In the genomic region with DNA sequence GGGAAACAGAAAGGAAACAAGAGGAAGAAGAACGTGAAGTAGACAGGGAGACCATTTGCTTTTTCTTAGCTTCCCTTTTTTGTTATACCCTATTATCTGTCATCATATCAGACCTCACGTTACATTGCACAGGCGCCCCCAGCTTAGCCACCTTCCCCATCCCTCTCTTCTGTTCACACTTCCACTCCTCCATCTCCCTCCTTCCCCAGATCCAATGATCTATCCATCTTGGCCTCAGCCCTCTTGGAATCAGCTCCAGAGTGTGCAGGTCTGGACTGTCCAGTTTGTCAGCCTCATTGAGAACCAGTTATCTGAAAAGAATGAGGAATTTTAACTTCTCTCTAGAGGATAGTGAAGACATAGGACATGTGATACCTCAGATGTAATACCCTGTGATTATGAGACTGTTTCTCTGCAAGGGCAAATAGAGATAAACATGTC, we compare ENCODE assay signal across 17 cellular contexts.
DNase-seq lines count a peak whose midpoint lies in the region; ATAC-seq and TF ChIP-seq lines count a peak whose summit lies in the region.
"Had no signal": no experiment of that assay in that cellular context is flagged by ENCODE, and none has a peak within 500 bp of the region (broad histone marks: within the 10 kb centered on the region; RNA-seq: fewer than 3 reads in every experiment).

No MANE protein-coding gene starts in this region.

- intact Hi-C loops in Right ventricle myocardium superior (cut with DNase I) (no loop called here), posterior vena cava (cut with DNase I) (loop anchor here in 1 of 2 donors (5.0 kb wide), 1 partner anchor 35 kb away; no protein-coding TSS in a partner anchor), ascending aorta (cut with DNase I) (no loop called here)

- H3K79me2 ChIP-seq in parathyroid adenoma = no peaks in the 10 kb centered on the region

- peak; percentile 45 for ATAC-seq in Right ventricle myocardium superior (ENCODE audit: poor library complexity)
- no peak for ATAC-seq in HG02759 (IDR thresholded peaks at IDR 0.05; ENCODE audit: unreplicated experiment)
- ATAC-seq: A549; activated naive CD8-positive, alpha-beta T cell treated with anti-CD3 and anti-CD28 coated beads, Interleukin-2, amount 50 U/mL, for 24 hours had no signal

- H3K36me3 ChIP-seq in right atrium auricular region (no peaks in the 10 kb centered on the region), parathyroid adenoma (ENCODE audit: control insufficient read depth, insufficient read depth, low read length) (no peaks in the 10 kb centered on the region), ascending aorta (no peaks in the 10 kb centered on the region)
- H3K36me3 ChIP-seq: WERI-Rb-1 had no signal

- H3K4me1 ChIP-seq in right atrium auricular region = peaks cover 0 to under 1% of the 10 kb centered on the region in 2 donors
- no peaks in the 10 kb centered on the region for H3K4me1 ChIP-seq in parathyroid adenoma
- peaks cover 5 to 13% of the 10 kb centered on the region in 2 donors for H3K4me1 ChIP-seq in ascending aorta

- no peak overlapping the region for H2AFZ ChIP-seq in parathyroid adenoma

- H3K9me3 ChIP-seq in right atrium auricular region (peaks cover 0 to 6% of the 10 kb centered on the region in 2 donors), parathyroid adenoma (ENCODE audit: control insufficient read depth, low read length) (no peaks in the 10 kb centered on the region), ascending aorta (no peaks in the 10 kb centered on the region)

- DNase-seq in Right ventricle myocardium superior (no peak), right atrium auricular region (ENCODE audit: low spot score) (no peak), fibroblast of gingiva (ENCODE audit: low read depth) (peak; percentile 38), posterior vena cava (ENCODE audit: low spot score) (no peak), ascending aorta (ENCODE audit: low spot score in 2 of 2) (no peak), germinal center (ENCODE audit: low spot score) (no peak)
- DNase-seq: activated CD8-positive, alpha-beta memory T cell treated with anti-CD3 and anti-CD28 coated beads, Interleukin-2, amount 50 U/mL, for 4 hours; activated naive CD8-positive, alpha-beta T cell treated with anti-CD3 and anti-CD28 coated beads, Interleukin-2, amount 50 U/mL, for 24 hours; dorsolateral prefrontal cortex; head of caudate nucleus; NCI-H1092 treated with DMSO at 0.1 percent for 48 hours; retina; SHP77; WERI-Rb-1 had no signal

- H3K27me3 ChIP-seq in right atrium auricular region = no peaks in the 10 kb centered on the region
- H3K27me3 ChIP-seq in parathyroid adenoma (ENCODE audit: control insufficient read depth, insufficient read depth, low read length) = no peaks in the 10 kb centered on the region
- no peaks in the 10 kb centered on the region for H3K27me3 ChIP-seq in ascending aorta
- H3K27me3 ChIP-seq: dorsolateral prefrontal cortex had no signal

- H3K9ac ChIP-seq in parathyroid adenoma = no peak overlapping the region

- TF ChIP-seq CTCF in right atrium auricular region (IDR thresholded peaks at IDR 0.05) = no peak
- no peak for TF ChIP-seq CTCF in parathyroid adenoma (IDR thresholded peaks at IDR 0.05)
- no peak for TF ChIP-seq CTCF in ascending aorta (IDR thresholded peaks at IDR 0.05)

- H3K27ac ChIP-seq in right atrium auricular region = no peak overlapping the region
- H3K27ac ChIP-seq in parathyroid adenoma = peak overlapping the region; percentile 27
- H3K27ac ChIP-seq in ascending aorta = peak overlapping the region in 1 of 2 donors; percentile 6
- H3K27ac ChIP-seq: WERI-Rb-1 had no signal

- H3K4me2 ChIP-seq in parathyroid adenoma (ENCODE audit: low read length) = peak overlapping the region; percentile 18
- H3K4me2 ChIP-seq: A549 had no signal

- no peak overlapping the region for H3K4me3 ChIP-seq in right atrium auricular region
- no peak overlapping the region for H3K4me3 ChIP-seq in parathyroid adenoma (ENCODE audit: low read depth, low read length)
- no peak overlapping the region for H3K4me3 ChIP-seq in ascending aorta
- H3K4me3 ChIP-seq: A549, dorsolateral prefrontal cortex had no signal
